Comparison of ENCODE assay signal across 23 cellular contexts in genomic region chr2:240326886-240327285, GRCh38.
"Had no signal": no experiment of that assay in that cellular context is flagged by ENCODE, and none has a peak within 500 bp of the region (broad histone marks: within the 10 kb centered on the region; RNA-seq: fewer than 3 reads in every experiment).

No MANE protein-coding gene starts in this region.

- H3K27ac Mint-ChIP-seq: immature natural killer cell; naive B cell; progenitor cell of endocrine pancreas; stimulated activated effector memory CD8-positive, alpha-beta T cell treated with anti-CD3 and anti-CD28 coated beads, Interleukin-12 subunit alpha, Interleukin-12 subunit beta, amount 100 ng/mL, for 72 hours had no signal

- ATAC-seq: gastroesophageal sphincter; left colon; right cardiac atrium; stimulated activated effector memory CD8-positive, alpha-beta T cell treated with anti-CD3 and anti-CD28 coated beads, Interleukin-12 subunit alpha, Interleukin-12 subunit beta, amount 100 ng/mL, for 72 hours; stimulated activated naive CD8-positive, alpha-beta T cell treated with anti-CD3 and anti-CD28 coated beads, Interleukin-15, Interleukin-2, amounts not matched to agents 100 U/mL and 50 U/mL, for 24 hours; upper lobe of right lung had no signal

- H3K4me1 ChIP-seq: upper lobe of right lung had no signal

- H3K4me3 ChIP-seq: dorsolateral prefrontal cortex, esophagus muscularis mucosa, gastroesophageal sphincter, suprapubic skin, thyroid gland, upper lobe of right lung, vagina had no signal

- H3K27ac ChIP-seq: dorsolateral prefrontal cortex, epithelial cell of prostate, esophagus muscularis mucosa, gastroesophageal sphincter, neutrophil, suprapubic skin, thyroid gland, upper lobe of right lung, vagina had no signal

- H3K4me3 Mint-ChIP-seq: immature natural killer cell; naive B cell; nephron; stimulated activated effector memory CD8-positive, alpha-beta T cell treated with anti-CD3 and anti-CD28 coated beads, Interleukin-12 subunit alpha, Interleukin-12 subunit beta, amount 100 ng/mL, for 72 hours had no signal

- H3K36me3 Mint-ChIP-seq: immature natural killer cell; stimulated activated effector memory CD8-positive, alpha-beta T cell treated with anti-CD3 and anti-CD28 coated beads, Interleukin-12 subunit alpha, Interleukin-12 subunit beta, amount 100 ng/mL, for 72 hours had no signal

- H3K36me3 ChIP-seq: esophagus muscularis mucosa, gastroesophageal sphincter, neutrophil, suprapubic skin, thyroid gland, upper lobe of right lung, vagina had no signal

- H3K27me3 ChIP-seq: neutrophil, thyroid gland, upper lobe of right lung, vagina had no signal

- H3K4me1 Mint-ChIP-seq: immature natural killer cell; naive B cell; stimulated activated effector memory CD8-positive, alpha-beta T cell treated with anti-CD3 and anti-CD28 coated beads, Interleukin-12 subunit alpha, Interleukin-12 subunit beta, amount 100 ng/mL, for 72 hours had no signal

- H3K9me3 ChIP-seq: neutrophil, suprapubic skin, thyroid gland, vagina had no signal

- DNase-seq: cortex of kidney; effector memory CD4-positive, alpha-beta T cell; glutamatergic neuron; immature natural killer cell; left colon; naive B cell; right cardiac atrium; small intestine; stimulated activated CD4-positive, alpha-beta T cell treated with anti-CD3 and anti-CD28 coated beads, Interleukin-12 subunit alpha, Interleukin-12 subunit beta, amount 100 ng/mL, for 4 hours; stimulated activated CD8-positive, alpha-beta memory T cell treated with anti-CD3 and anti-CD28 coated beads, Interleukin-4, amount 100 ng/mL, for 48 hours; stimulated activated naive CD8-positive, alpha-beta T cell treated with anti-CD3 and anti-CD28 coated beads, Interleukin-15, Interleukin-2, amounts not matched to agents 100 U/mL and 50 U/mL, for 24 hours; thyroid gland; upper lobe of right lung had no signal
